Comparison of ENCODE assay signal across 1 cellular context in the genomic region with DNA sequence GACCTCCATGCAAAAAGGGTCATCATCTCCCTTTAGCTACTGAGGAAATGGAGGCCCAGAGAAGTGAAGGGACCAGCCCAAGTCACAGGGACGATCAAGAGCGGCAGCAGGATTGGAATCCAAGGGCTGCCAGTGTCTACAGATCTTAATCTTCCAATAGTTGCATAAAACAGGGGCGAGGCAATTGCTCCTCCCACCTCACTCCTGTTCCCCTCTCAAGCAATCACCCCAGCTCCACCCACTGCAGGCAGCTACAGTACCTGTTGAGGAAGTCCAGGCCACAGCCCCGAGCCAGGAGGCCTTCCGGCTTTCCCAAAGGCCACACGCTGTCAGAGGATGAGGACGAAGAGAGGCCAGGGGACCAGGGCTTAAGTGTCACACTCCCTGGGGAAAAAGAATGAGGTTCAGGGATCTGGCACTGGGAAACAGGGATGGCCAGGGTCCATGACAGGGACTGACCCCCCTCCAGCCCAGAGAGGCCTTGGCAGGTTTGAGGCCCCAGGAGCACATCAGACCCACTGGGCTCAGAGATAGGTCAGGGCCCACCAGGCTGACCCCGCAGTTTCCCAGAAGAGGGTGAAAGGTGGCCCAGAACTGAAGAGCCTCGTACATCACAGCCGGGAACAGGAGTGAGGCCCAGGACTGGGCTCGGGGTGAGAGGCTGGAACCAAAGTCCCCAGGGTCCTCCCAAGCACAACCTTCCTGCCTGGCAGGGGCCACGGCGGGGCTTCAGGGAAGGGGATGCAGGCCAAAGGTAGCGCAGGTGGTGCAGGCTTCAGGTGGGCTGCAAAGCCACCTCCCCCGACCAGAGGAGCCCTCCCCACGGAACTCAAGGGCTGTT.
TF ChIP-seq lines count a peak whose summit lies in the region.

No MANE protein-coding gene starts in this region.

TF ChIP-seq in HepG2, 621 proteins besides CTCF, POLR2A, EP300 and RAD21 (continued from another document and continues in another):
- TF ChIP-seq, protein P1, sequence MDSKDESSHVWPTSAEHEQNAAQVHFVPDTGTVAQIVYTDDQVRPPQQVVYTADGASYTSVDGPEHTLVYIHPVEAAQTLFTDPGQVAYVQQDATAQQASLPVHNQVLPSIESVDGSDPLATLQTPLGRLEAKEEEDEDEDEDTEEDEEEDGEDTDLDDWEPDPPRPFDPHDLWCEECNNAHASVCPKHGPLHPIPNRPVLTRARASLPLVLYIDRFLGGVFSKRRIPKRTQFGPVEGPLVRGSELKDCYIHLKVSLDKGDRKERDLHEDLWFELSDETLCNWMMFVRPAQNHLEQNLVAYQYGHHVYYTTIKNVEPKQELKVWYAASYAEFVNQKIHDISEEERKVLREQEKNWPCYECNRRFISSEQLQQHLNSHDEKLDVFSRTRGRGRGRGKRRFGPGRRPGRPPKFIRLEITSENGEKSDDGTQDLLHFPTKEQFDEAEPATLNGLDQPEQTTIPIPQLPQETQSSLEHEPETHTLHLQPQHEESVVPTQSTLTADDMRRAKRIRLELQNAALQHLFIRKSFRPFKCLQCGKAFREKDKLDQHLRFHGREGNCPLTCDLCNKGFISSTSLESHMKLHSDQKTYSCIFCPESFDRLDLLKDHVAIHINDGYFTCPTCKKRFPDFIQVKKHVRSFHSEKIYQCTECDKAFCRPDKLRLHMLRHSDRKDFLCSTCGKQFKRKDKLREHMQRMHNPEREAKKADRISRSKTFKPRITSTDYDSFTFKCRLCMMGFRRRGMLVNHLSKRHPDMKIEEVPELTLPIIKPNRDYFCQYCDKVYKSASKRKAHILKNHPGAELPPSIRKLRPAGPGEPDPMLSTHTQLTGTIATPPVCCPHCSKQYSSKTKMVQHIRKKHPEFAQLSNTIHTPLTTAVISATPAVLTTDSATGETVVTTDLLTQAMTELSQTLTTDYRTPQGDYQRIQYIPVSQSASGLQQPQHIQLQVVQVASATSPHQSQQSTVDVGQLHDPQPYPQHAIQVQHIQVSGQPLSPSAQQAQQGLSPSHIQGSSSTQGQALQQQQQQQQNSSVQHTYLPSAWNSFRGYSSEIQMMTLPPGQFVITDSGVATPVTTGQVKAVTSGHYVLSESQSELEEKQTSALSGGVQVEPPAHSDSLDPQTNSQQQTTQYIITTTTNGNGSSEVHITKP (CRISPR knock-in tag; IDR thresholded peaks at IDR 0.05; ENCODE audit: low read depth): no peak
- TF ChIP-seq, protein P2, sequence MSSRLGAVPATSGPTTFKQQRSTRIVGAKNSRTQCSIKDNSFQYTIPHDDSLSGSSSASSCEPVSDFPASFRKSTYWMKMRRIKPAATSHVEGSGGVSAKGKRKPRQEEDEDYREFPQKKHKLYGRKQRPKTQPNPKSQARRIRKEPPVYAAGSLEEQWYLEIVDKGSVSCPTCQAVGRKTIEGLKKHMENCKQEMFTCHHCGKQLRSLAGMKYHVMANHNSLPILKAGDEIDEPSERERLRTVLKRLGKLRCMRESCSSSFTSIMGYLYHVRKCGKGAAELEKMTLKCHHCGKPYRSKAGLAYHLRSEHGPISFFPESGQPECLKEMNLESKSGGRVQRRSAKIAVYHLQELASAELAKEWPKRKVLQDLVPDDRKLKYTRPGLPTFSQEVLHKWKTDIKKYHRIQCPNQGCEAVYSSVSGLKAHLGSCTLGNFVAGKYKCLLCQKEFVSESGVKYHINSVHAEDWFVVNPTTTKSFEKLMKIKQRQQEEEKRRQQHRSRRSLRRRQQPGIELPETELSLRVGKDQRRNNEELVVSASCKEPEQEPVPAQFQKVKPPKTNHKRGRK (CRISPR knock-in tag; IDR thresholded peaks at IDR 0.05): no peak
- TF ChIP-seq ZNF746 (CRISPR knock-in tag; IDR thresholded peaks at IDR 0.05) (no peak), ZNF282 (IDR thresholded peaks at IDR 0.05; ENCODE audit: partially characterized antibody) (no peak), ZNF883 (CRISPR knock-in tag; IDR thresholded peaks at IDR 0.05; ENCODE audit: not compliant biosample characterization) (peak; percentile 38), ZNF44 (CRISPR knock-in tag; IDR thresholded peaks at IDR 0.05) (peak; percentile 89; the same call in 1 of the 2 replicates), MAFK (conservative IDR thresholded peaks at IDR 0.05 in 1 of 2, IDR thresholded peaks at IDR 0.05 in 1 of 2; ENCODE audit: low read length in 2 of 2) (no peak), PLRG1 (conservative IDR thresholded peaks at IDR 0.05) (no peak), PAWR (CRISPR knock-in tag; IDR thresholded peaks at IDR 0.05; ENCODE audit: borderline replicate concordance) (no peak), ZNF552 (CRISPR knock-in tag; IDR thresholded peaks at IDR 0.05; ENCODE audit: borderline replicate concordance) (no peak), ISX (CRISPR knock-in tag; conservative IDR thresholded peaks at IDR 0.05) (no peak), ZMYM4 (CRISPR knock-in tag; IDR thresholded peaks at IDR 0.05) (no peak), SKI (IDR thresholded peaks at IDR 0.05; ENCODE audit: partially characterized antibody) (no peak), ZNF207 (IDR thresholded peaks at IDR 0.05; ENCODE audit: borderline replicate concordance) (no peak), ZNF776 (CRISPR knock-in tag; IDR thresholded peaks at IDR 0.05) (no peak; the same call in none of the 2 replicates), ZNF652 (CRISPR knock-in tag; IDR thresholded peaks at IDR 0.05; ENCODE audit: borderline replicate concordance, low read depth) (no peak), ZNF713 (CRISPR knock-in tag; IDR thresholded peaks at IDR 0.05) (no peak), ZNF614 (CRISPR knock-in tag; IDR thresholded peaks at IDR 0.05; ENCODE audit: borderline replicate concordance) (no peak), REL (CRISPR knock-in tag; conservative IDR thresholded peaks at IDR 0.05) (0 out of 2 replicates have a peak, but pooled peaks have one; percentile 18), GLI4 (CRISPR knock-in tag; IDR thresholded peaks at IDR 0.05; ENCODE audit: borderline replicate concordance) (no peak), ZNF766 (CRISPR knock-in tag; IDR thresholded peaks at IDR 0.05; ENCODE audit: borderline replicate concordance) (no peak), POLR2AphosphoS2 (IDR thresholded peaks at IDR 0.05; ENCODE audit: low read depth, low read length) (no peak), ZNF335 (CRISPR knock-in tag; IDR thresholded peaks at IDR 0.05) (no peak), CREM (IDR thresholded peaks at IDR 0.05) (no peak), CREM (CRISPR knock-in tag; IDR thresholded peaks at IDR 0.05) (no peak), ZNF891 (CRISPR knock-in tag; IDR thresholded peaks at IDR 0.05) (0 out of 2 replicates have a peak, but pooled peaks have one; percentile 61)
- TF ChIP-seq, protein P3, sequence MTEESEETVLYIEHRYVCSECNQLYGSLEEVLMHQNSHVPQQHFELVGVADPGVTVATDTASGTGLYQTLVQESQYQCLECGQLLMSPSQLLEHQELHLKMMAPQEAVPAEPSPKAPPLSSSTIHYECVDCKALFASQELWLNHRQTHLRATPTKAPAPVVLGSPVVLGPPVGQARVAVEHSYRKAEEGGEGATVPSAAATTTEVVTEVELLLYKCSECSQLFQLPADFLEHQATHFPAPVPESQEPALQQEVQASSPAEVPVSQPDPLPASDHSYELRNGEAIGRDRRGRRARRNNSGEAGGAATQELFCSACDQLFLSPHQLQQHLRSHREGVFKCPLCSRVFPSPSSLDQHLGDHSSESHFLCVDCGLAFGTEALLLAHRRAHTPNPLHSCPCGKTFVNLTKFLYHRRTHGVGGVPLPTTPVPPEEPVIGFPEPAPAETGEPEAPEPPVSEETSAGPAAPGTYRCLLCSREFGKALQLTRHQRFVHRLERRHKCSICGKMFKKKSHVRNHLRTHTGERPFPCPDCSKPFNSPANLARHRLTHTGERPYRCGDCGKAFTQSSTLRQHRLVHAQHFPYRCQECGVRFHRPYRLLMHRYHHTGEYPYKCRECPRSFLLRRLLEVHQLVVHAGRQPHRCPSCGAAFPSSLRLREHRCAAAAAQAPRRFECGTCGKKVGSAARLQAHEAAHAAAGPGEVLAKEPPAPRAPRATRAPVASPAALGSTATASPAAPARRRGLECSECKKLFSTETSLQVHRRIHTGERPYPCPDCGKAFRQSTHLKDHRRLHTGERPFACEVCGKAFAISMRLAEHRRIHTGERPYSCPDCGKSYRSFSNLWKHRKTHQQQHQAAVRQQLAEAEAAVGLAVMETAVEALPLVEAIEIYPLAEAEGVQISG (CRISPR knock-in tag; IDR thresholded peaks at IDR 0.05): no peak; the same call in 1 of the 2 replicates
- TF ChIP-seq, protein P4, sequence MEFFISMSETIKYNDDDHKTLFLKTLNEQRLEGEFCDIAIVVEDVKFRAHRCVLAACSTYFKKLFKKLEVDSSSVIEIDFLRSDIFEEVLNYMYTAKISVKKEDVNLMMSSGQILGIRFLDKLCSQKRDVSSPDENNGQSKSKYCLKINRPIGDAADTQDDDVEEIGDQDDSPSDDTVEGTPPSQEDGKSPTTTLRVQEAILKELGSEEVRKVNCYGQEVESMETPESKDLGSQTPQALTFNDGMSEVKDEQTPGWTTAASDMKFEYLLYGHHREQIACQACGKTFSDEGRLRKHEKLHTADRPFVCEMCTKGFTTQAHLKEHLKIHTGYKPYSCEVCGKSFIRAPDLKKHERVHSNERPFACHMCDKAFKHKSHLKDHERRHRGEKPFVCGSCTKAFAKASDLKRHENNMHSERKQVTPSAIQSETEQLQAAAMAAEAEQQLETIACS (CRISPR knock-in tag; IDR thresholded peaks at IDR 0.05): no peak
- TF ChIP-seq, protein P5, sequence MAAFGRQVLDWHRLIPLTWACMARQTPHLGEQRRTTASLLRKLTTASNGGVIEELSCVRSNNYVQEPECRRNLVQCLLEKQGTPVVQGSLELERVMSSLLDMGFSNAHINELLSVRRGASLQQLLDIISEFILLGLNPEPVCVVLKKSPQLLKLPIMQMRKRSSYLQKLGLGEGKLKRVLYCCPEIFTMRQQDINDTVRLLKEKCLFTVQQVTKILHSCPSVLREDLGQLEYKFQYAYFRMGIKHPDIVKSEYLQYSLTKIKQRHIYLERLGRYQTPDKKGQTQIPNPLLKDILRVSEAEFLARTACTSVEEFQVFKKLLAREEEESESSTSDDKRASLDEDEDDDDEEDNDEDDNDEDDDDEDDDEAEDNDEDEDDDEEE (CRISPR knock-in tag; IDR thresholded peaks at IDR 0.05): no peak
- TF ChIP-seq, protein P6, sequence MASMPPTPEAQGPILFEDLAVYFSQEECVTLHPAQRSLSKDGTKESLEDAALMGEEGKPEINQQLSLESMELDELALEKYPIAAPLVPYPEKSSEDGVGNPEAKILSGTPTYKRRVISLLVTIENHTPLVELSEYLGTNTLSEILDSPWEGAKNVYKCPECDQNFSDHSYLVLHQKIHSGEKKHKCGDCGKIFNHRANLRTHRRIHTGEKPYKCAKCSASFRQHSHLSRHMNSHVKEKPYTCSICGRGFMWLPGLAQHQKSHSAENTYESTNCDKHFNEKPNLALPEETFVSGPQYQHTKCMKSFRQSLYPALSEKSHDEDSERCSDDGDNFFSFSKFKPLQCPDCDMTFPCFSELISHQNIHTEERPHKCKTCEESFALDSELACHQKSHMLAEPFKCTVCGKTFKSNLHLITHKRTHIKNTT (CRISPR knock-in tag; IDR thresholded peaks at IDR 0.05): no peak
- TF ChIP-seq, protein P7, sequence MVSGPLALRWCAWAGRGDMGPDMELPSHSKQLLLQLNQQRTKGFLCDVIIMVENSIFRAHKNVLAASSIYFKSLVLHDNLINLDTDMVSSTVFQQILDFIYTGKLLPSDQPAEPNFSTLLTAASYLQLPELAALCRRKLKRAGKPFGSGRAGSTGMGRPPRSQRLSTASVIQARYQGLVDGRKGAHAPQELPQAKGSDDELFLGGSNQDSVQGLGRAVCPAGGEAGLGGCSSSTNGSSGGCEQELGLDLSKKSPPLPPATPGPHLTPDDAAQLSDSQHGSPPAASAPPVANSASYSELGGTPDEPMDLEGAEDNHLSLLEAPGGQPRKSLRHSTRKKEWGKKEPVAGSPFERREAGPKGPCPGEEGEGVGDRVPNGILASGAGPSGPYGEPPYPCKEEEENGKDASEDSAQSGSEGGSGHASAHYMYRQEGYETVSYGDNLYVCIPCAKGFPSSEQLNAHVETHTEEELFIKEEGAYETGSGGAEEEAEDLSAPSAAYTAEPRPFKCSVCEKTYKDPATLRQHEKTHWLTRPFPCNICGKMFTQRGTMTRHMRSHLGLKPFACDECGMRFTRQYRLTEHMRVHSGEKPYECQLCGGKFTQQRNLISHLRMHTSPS (CRISPR knock-in tag; IDR thresholded peaks at IDR 0.05; ENCODE audit: low read depth): no peak
- TF ChIP-seq, protein P8, sequence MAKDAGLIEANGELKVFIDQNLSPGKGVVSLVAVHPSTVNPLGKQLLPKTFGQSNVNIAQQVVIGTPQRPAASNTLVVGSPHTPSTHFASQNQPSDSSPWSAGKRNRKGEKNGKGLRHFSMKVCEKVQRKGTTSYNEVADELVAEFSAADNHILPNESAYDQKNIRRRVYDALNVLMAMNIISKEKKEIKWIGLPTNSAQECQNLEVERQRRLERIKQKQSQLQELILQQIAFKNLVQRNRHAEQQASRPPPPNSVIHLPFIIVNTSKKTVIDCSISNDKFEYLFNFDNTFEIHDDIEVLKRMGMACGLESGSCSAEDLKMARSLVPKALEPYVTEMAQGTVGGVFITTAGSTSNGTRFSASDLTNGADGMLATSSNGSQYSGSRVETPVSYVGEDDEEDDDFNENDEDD (CRISPR knock-in tag; IDR thresholded peaks at IDR 0.05; ENCODE audit: borderline replicate concordance): peak; percentile 46; the same call in 1 of the 2 replicates
